ENCODE assay signal across 22 cellular contexts in genomic region chr2:197001921-197002320, GRCh38.
"Had no signal": no experiment of that assay in that cellular context is flagged by ENCODE, and none has a peak within 500 bp of the region (broad histone marks: within the 10 kb centered on the region; RNA-seq: fewer than 3 reads in every experiment).

No MANE protein-coding gene starts in this region.

- H3K4me3 Mint-ChIP-seq: effector memory CD8-positive, alpha-beta T cell; naive thymus-derived CD4-positive, alpha-beta T cell; nephron progenitor cell; stimulated activated naive B cell treated with anti-CD40 and anti-IgM and Interleukin-4, amounts not matched to agents 10 μg/mL and 1 μg/mL and 100 μg/mL, for 72 hours had no signal

- H3K4me3 ChIP-seq: coronary artery, hepatocyte, lung, psoas muscle, skin epidermis, stomach, thoracic aorta, transverse colon had no signal

- H3K4me1 Mint-ChIP-seq: nephron progenitor cell had no signal

- H3K27ac ChIP-seq: coronary artery, hepatocyte, parathyroid adenoma, psoas muscle, skin epidermis, stomach, thoracic aorta, transverse colon had no signal

- ATAC-seq: effector memory CD8-positive, alpha-beta T cell; left cardiac atrium; left ventricle myocardium superior; naive thymus-derived CD4-positive, alpha-beta T cell; psoas muscle; sciatic nerve; stimulated activated naive B cell treated with anti-CD40 and anti-IgM and Interleukin-4, amounts not matched to agents 10 μg/mL and 1 μg/mL and 100 μg/mL, for 72 hours had no signal

- H3K9me3 Mint-ChIP-seq: effector memory CD8-positive, alpha-beta T cell; naive thymus-derived CD4-positive, alpha-beta T cell; nephron progenitor cell; stimulated activated naive B cell treated with anti-CD40 and anti-IgM and Interleukin-4, amounts not matched to agents 10 μg/mL and 1 μg/mL and 100 μg/mL, for 72 hours had no signal

- H3K27me3 ChIP-seq: hepatocyte, stomach, transverse colon had no signal

- H3K9me3 ChIP-seq: psoas muscle, stomach, thoracic aorta, transverse colon had no signal

- H3K27me3 Mint-ChIP-seq: effector memory CD8-positive, alpha-beta T cell; naive thymus-derived CD4-positive, alpha-beta T cell; stimulated activated naive B cell treated with anti-CD40 and anti-IgM and Interleukin-4, amounts not matched to agents 10 μg/mL and 1 μg/mL and 100 μg/mL, for 72 hours had no signal

- H3K27ac Mint-ChIP-seq: nephron progenitor cell; stimulated activated naive B cell treated with anti-CD40 and anti-IgM and Interleukin-4, amounts not matched to agents 10 μg/mL and 1 μg/mL and 100 μg/mL, for 72 hours had no signal

- H3K4me1 ChIP-seq: parathyroid adenoma, psoas muscle had no signal

- DNase-seq: effector memory CD8-positive, alpha-beta T cell; erythroblast; foreskin melanocyte; kidney; left cardiac atrium; left ventricle myocardium superior; naive thymus-derived CD4-positive, alpha-beta T cell; nephron progenitor cell; psoas muscle; stimulated activated CD4-positive, alpha-beta T cell treated with anti-CD3 and anti-CD28 coated beads, Interleukin-2, amount 100 ng/mL, for 24 hours; stimulated activated CD4-positive, alpha-beta T cell treated with anti-CD3 and anti-CD28 coated beads, Interleukin-4, amount 100 ng/mL, for 4 hours; stimulated activated naive B cell treated with anti-CD40 and anti-IgM and Interleukin-4, amounts not matched to agents 10 μg/mL and 1 μg/mL and 100 μg/mL, for 72 hours; stomach; substantia nigra; transverse colon had no signal
